In genomic region chr19:18790566-18791314, GRCh38 we compare ENCODE assay signal across 9 cellular contexts. TPM values are rescaled to one million over a fixed set of nuclear protein-coding genes. Genes with fewer than 3 reads are reported as not detected.
DNase-seq lines count a peak whose midpoint lies in the region; ATAC-seq and TF ChIP-seq lines count a peak whose summit lies in the region.
"Had no signal": no experiment of that assay in that cellular context is flagged by ENCODE, and none has a peak within 500 bp of the region (broad histone marks: within the 10 kb centered on the region; RNA-seq: fewer than 3 reads in every experiment).

COMP (minus strand) TSS chr19:18791305; CDS start chr19:18791269, 36 bp downstream.

- H3K4me3 Mint-ChIP-seq in GM23338 (peak within 1 kb of the TSS; percentile 74), WTC11 (peak within 1 kb of the TSS; percentile 81)

- H3K27me3 Mint-ChIP-seq in GM23338 (ENCODE audit: insufficient read depth, low read depth, poor library complexity) (peaks cover 93% of the 10 kb centered on the region), WTC11 (ENCODE audit: low read depth) (peaks cover 100% of the 10 kb centered on the region)

- no peak within 1 kb of the TSS for H3K27ac Mint-ChIP-seq in GM23338
- H3K27ac Mint-ChIP-seq in WTC11, result no peak within 1 kb of the TSS

- ATAC-seq in GM23338 (peak; percentile 1; the same call in 2 of the 3 replicates), WTC11 (no peak), HG03139 (IDR thresholded peaks at IDR 0.05; ENCODE audit: unreplicated experiment) (no peak)

- no peaks in the 10 kb centered on the region for H3K79me2 ChIP-seq in GM23338 (replicated peaks; ENCODE audit: insufficient read depth)

- POLR2A ChIA-PET in WTC11 (lab: Charles Lee), result no interaction called here

- no peaks in the 10 kb centered on the region; the same call in 2 of the 3 replicates for H3K36me3 Mint-ChIP-seq in GM23338 (ENCODE audit: low read depth)
- H3K36me3 Mint-ChIP-seq in WTC11, result 0 out of 2 replicates have a peak, but pooled peaks cover 2% of the 10 kb centered on the region

- H3K36me3 ChIP-seq in GM23338 (ENCODE audit: insufficient read depth) (no peaks in the 10 kb centered on the region), skeletal muscle tissue (ENCODE audit: control insufficient read depth in 3 of 3, insufficient read depth in 3 of 3, low read length in 3 of 3) (no peaks in the 10 kb centered on the region)

- peaks cover 11% of the 10 kb centered on the region for H4K20me1 ChIP-seq in GM23338 (replicated peaks; ENCODE audit: insufficient read depth)

- H2AFZ ChIP-seq in GM23338, result peak within 1 kb of the TSS; percentile 99

- H3K27me3 ChIP-seq in GM23338 (ENCODE audit: insufficient read depth) (peaks cover 100% of the 10 kb centered on the region), skeletal muscle tissue (ENCODE audit: control insufficient read depth in 3 of 3, insufficient read depth in 3 of 3, low read length in 3 of 3) (peaks cover 71 to 87% (median 75%) of the 10 kb centered on the region in 3 donors)

- H3K4me3 ChIP-seq in GM23338 (peak within 1 kb of the TSS; percentile 67), iPS-11a (ENCODE audit: low read depth, low read length) (peak within 1 kb of the TSS; percentile 13), skeletal muscle tissue (ENCODE audit: low read length in 3 of 3) (peak within 1 kb of the TSS; percentile 20 to 56 (median 45))

- H3K27ac ChIP-seq in GM23338 (ENCODE audit: low read depth) (no peak within 1 kb of the TSS), skeletal muscle tissue (ENCODE audit: low read depth, low read length) (peak within 1 kb of the TSS; percentile 25)
- H3K27ac ChIP-seq: RWPE1 had no signal

- no peaks in the 10 kb centered on the region for H3K9me3 ChIP-seq in skeletal muscle tissue (ENCODE audit: control insufficient read depth in 3 of 3, low read length in 3 of 3)

- DNase-seq in GM23338 (ENCODE audit: low spot score) (peak; percentile 56), WTC11 (ENCODE audit: low spot score) (peak; percentile 34), NCI-H187 (lab: John Stamatoyannopoulos, UW) (no peak), NCI-H1694 (lab: John Stamatoyannopoulos, UW) (no peak)
- DNase-seq: activated effector memory CD4-positive, alpha-beta T cell treated with Interleukin-2 at 50 U/mL for 16 hours had no signal

- peak within 1 kb of the TSS in 2 of 3 donors; percentile 3 to 16 for H3K9ac ChIP-seq in skeletal muscle tissue (ENCODE audit: low read depth in 1 of 3, low read length in 3 of 3)

- H3K4me1 ChIP-seq in GM23338 (ENCODE audit: insufficient read depth), result peaks cover 9% of the 10 kb centered on the region; the same call in 1 of the 2 replicates
- peaks cover 8 to 19% (median 14%) of the 10 kb centered on the region in 3 donors for H3K4me1 ChIP-seq in skeletal muscle tissue (ENCODE audit: control insufficient read depth in 3 of 3, insufficient read depth in 3 of 3, low read length in 3 of 3)

- CTCF ChIA-PET in WTC11 (lab: Charles Lee), result interaction anchor here (0.8 to 5.1 kb wide), 5 partner anchors 10 to 57 kb away, joined by 3 to 33 read pairs (median 6); no protein-coding TSS in a partner anchor

- H3K9me3 Mint-ChIP-seq in GM23338 (peaks cover 7% of the 10 kb centered on the region), WTC11 (no peaks in the 10 kb centered on the region)

- peak within 1 kb of the TSS; percentile 87 for H3K4me2 ChIP-seq in GM23338

- H3K9me2 ChIP-seq in GM23338 (ENCODE audit: insufficient read depth), result no peaks in the 10 kb centered on the region

- peaks cover 16% of the 10 kb centered on the region for H3K4me1 Mint-ChIP-seq in GM23338
- H3K4me1 Mint-ChIP-seq in WTC11, result peaks cover 19% of the 10 kb centered on the region

- TF ChIP-seq CTCF in GM23338 (conservative IDR thresholded peaks at IDR 0.05; ENCODE audit: low read depth in 2 of 2), result no peak
- no peak for TF ChIP-seq CTCF in WTC11 (IDR thresholded peaks at IDR 0.05)

- 0 out of 2 replicates have a peak, but pooled peaks cover 6% of the 10 kb centered on the region for H3F3A ChIP-seq in GM23338 (replicated peaks; ENCODE audit: low read depth)

TF ChIP-seq in GM23338, 12 proteins besides CTCF, POLR2A, EP300 and RAD21:
- TF ChIP-seq CREB1 (CRISPR knock-in tag; IDR thresholded peaks at IDR 0.05; ENCODE audit: low read depth), result no peak
- no peak for TF ChIP-seq EZH2phosphoT487 (IDR thresholded peaks at IDR 0.05; ENCODE audit: unreplicated experiment)
- peak; percentile 97 for TF ChIP-seq EZH2 (IDR thresholded peaks at IDR 0.05; ENCODE audit: low read depth, unreplicated experiment)

TF ChIP-seq in WTC11, 78 proteins besides CTCF, POLR2A, EP300 and RAD21:
- TF ChIP-seq ZBTB21 (CRISPR knock-in tag; IDR thresholded peaks at IDR 0.05; ENCODE audit: borderline replicate concordance), result 0 out of 2 replicates have a peak, but pooled peaks have one; percentile 30
- no peak for TF ChIP-seq CDX4 (CRISPR knock-in tag; IDR thresholded peaks at IDR 0.05; ENCODE audit: borderline replicate concordance)

RNA-seq across cellular contexts. Expression of gene COMP, which starts in this region (rescaled TPM):
- 0.63 TPM in 1 of 2 replicates, not detected in the other for total RNA-seq in GM23338 (2014; rRNA removed; shearing (Covaris generic))
- polyA plus RNA-seq in GM23338 (2016; fragmentation: Nextera tagmentation; extraction: Ambion mirVana), result 0.31 and 0.58 TPM in 2 replicates
- total RNA-seq in WTC11 (2021) (0.13 to 0.18 TPM (median 0.16 TPM) in 3 replicates), skeletal muscle tissue (15.7 TPM)

Comparison
In these comparisons a context has a peak if more than half of its experiments do, and no peak if none do; other contexts are left out.
1. RNA of gene COMP (total RNA-seq): 15.7 TPM in skeletal muscle tissue (single experiment); 0.63 TPM in GM23338 and 0.13 to 0.18 TPM in WTC11; every median in the first group is over 10 times any median in the second.
2. Peak in DNase-seq, ATAC-seq, H3K4me3 ChIP-seq and H3K4me2 ChIP-seq in GM23338; RNA of the gene not detected or under 1 TPM.
3. Peak in DNase-seq in WTC11; RNA of the gene not detected or under 1 TPM.
4. H3K4me3 ChIP-seq: peak in every context shown above with its lines; median percentile 67 in GM23338; 45 in skeletal muscle tissue; 13 in iPS-11a.